Comparison of ENCODE assay signal across 10 cellular contexts in the genomic region with DNA sequence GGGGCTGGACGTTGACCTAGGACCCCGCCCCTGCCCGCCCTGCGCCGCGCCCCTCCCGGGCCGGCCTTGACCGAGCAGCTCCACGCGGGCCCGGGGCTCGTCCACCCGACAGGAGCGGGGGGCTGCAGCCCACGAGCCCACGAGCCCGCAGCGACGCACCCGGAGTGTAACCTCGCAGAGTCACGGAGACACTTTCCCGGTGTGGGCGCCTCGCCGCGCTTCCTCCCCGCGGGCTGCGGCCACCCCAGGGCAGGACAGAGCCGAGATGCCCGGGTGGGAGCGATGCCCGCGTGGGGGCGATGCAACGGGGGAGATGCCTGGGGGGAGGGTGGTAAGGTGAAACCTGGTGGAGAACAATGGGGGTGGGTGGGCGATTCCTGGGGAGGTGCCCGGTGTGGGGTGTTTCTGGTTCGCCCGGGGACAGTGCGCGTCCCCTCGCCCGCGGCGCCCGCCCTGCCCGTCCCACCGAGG. TPM values are rescaled to one million over a fixed set of nuclear protein-coding genes. Genes with fewer than 3 reads are reported as not detected.
DNase-seq lines count a peak whose midpoint lies in the region; ATAC-seq and TF ChIP-seq lines count a peak whose summit lies in the region.
"Had no signal": no experiment of that assay in that cellular context is flagged by ENCODE, and none has a peak within 500 bp of the region (broad histone marks: within the 10 kb centered on the region; RNA-seq: fewer than 3 reads in every experiment).

No MANE protein-coding gene starts in this region.

- TF ChIP-seq POLR2A in gastrocnemius medialis (IDR thresholded peaks at IDR 0.05) (no peak), erythroblast (IDR thresholded peaks at IDR 0.05; ENCODE audit: low read length) (no peak)

- H3K4me3 Mint-ChIP-seq in Caco-2 (ENCODE audit: unreplicated experiment), result peak overlapping the region; percentile 59

- H3K9me3 ChIP-seq in Caco-2, result no peaks in the 10 kb centered on the region
- no peaks in the 10 kb centered on the region for H3K9me3 ChIP-seq in PC-3 (ENCODE audit: low read length)
- H3K9me3 ChIP-seq in right cardiac atrium (ENCODE audit: control insufficient read depth, low read length), result no peaks in the 10 kb centered on the region
- no peaks in the 10 kb centered on the region for H3K9me3 ChIP-seq in gastrocnemius medialis

- H3F3A ChIP-seq in PC-3 (ENCODE audit: low read length, unreplicated experiment), result no peaks in the 10 kb centered on the region

- WGBS in right cardiac atrium, result 2% methylated on average over 51 of the region's 51 CpGs

- H3K27me3 Mint-ChIP-seq in Caco-2 (ENCODE audit: insufficient read depth, unreplicated experiment), result no peaks in the 10 kb centered on the region

- TF ChIP-seq CTCF in Caco-2 (IDR thresholded peaks at IDR 0.05; ENCODE audit: insufficient read depth in 1 of 2, low read depth in 1 of 2, low read length in 1 of 2, severe bottlenecking in 1 of 2, unreplicated experiment in 1 of 2), result no peak
- TF ChIP-seq CTCF in PC-3 (conservative IDR thresholded peaks at IDR 0.05; ENCODE audit: low read depth, low read length), result no peak
- TF ChIP-seq CTCF in gastrocnemius medialis (IDR thresholded peaks at IDR 0.05 in 4 of 5, conservative IDR thresholded peaks at IDR 0.05 in 1 of 5), result no peak

- H3K4me1 ChIP-seq in Caco-2, result peaks cover 14% of the 10 kb centered on the region
- no peaks in the 10 kb centered on the region for H3K4me1 ChIP-seq in PC-3 (ENCODE audit: insufficient read depth, low read length)
- H3K4me1 ChIP-seq in right cardiac atrium (ENCODE audit: control insufficient read depth, insufficient read depth, low read length), result no peaks in the 10 kb centered on the region
- H3K4me1 ChIP-seq in gastrocnemius medialis, result peaks cover 13 to 23% of the 10 kb centered on the region in 2 donors

- H3K9ac ChIP-seq in PC-3 (ENCODE audit: low read length), result no peak overlapping the region

- H3K27me3 ChIP-seq in Caco-2 (replicated peaks; ENCODE audit: control insufficient read depth, insufficient read depth, low read length) (no peaks in the 10 kb centered on the region; the same call in 1 of the 2 replicates), PC-3 (ENCODE audit: low read length) (peaks cover 14% of the 10 kb centered on the region), right cardiac atrium (ENCODE audit: control insufficient read depth, insufficient read depth) (no peaks in the 10 kb centered on the region), gastrocnemius medialis (peaks cover 34 to 42% (median 36%) of the 10 kb centered on the region in 3 donors)

- H3K4me1 Mint-ChIP-seq in Caco-2 (ENCODE audit: low read depth, unreplicated experiment), result peaks cover 7% of the 10 kb centered on the region

- H3K4me3 ChIP-seq in Caco-2 (ENCODE audit: low read depth, low read length) (peak overlapping the region; percentile 51), PC-3 (ENCODE audit: low read length) (no peak overlapping the region), right cardiac atrium (ENCODE audit: low read length) (peak overlapping the region; percentile 65), gastrocnemius medialis (peak overlapping the region; percentile 36 to 55 (median 46))

- POLR2A ChIA-PET in Caco-2 (lab: Charles Lee), result no interaction called here
- POLR2A ChIA-PET in PC-3 (lab: Charles Lee; ENCODE audit: unreplicated experiment), result no interaction called here

- BruUV-seq in Caco-2 (replicated peaks; lab: Mats Ljungman, UMichigan), result no TSS peak
- BruUV-seq in PC-3 (replicated peaks; lab: Mats Ljungman, UMichigan), result no TSS peak

- no peaks in the 10 kb centered on the region for H3K9me3 Mint-ChIP-seq in Caco-2 (ENCODE audit: unreplicated experiment)
- H3K9me3 Mint-ChIP-seq: activated B cell treated with CpG ODN at 0.5 μM for 24 hours had no signal

- 0 out of 2 replicates have a peak overlapping the region, but pooled peaks have one; percentile 37 for H3K4me2 ChIP-seq in PC-3 (ENCODE audit: low read length)

- intact Hi-C loops in Caco-2 (cut with micrococcal nuclease; ENCODE audit: unreplicated experiment) (no loop called here), PC-3 (cut with micrococcal nuclease) (no loop called here), right cardiac atrium (cut with DNase I) (no loop called here), gastrocnemius medialis (cut with DNase I; ENCODE audit: low total_unique reads) (no loop called here)

- DNase-seq in Caco-2, result no peak
- no peak for DNase-seq in PC-3
- no peak for DNase-seq in right cardiac atrium
- DNase-seq in gastrocnemius medialis, result no peak
- no peak for DNase-seq in NCI-H748 treated with DMSO at 0.1 percent for 48 hours (lab: John Stamatoyannopoulos, UW)
- DNase-seq in DMS153 treated with DMSO at 0.1 percent for 48 hours (lab: John Stamatoyannopoulos, UW; ENCODE audit: unreplicated experiment), result no peak
- DNase-seq in erythroblast (lab: John Stamatoyannopoulos, UW), result no peak
- DNase-seq in DMS114 treated with DMSO at 0.1 percent for 48 hours (lab: John Stamatoyannopoulos, UW; ENCODE audit: unreplicated experiment), result no peak
- DNase-seq: activated B cell treated with CpG ODN at 0.5 μM for 24 hours, NCI-H526 treated with DMSO at 0.1 percent for 48 hours had no signal

- H2AFZ ChIP-seq in PC-3 (ENCODE audit: low read length), result no peak overlapping the region

- H4K20me1 ChIP-seq in PC-3 (ENCODE audit: low read length), result no peaks in the 10 kb centered on the region

- no peak overlapping the region for H3K27ac Mint-ChIP-seq in Caco-2 (ENCODE audit: unreplicated experiment)
- H3K27ac Mint-ChIP-seq: activated B cell treated with CpG ODN at 0.5 μM for 24 hours had no signal

- CTCF ChIA-PET in Caco-2 (lab: Charles Lee) (no interaction called here), PC-3 (lab: Charles Lee) (no interaction called here)

- no peaks in the 10 kb centered on the region for H3K36me3 Mint-ChIP-seq in Caco-2 (ENCODE audit: insufficient read depth, unreplicated experiment)

- no peaks in the 10 kb centered on the region for H3K9me2 ChIP-seq in PC-3 (replicated peaks; ENCODE audit: low read length)

- in situ Hi-C loops in gastrocnemius medialis (cut with MboI; ENCODE audit: low sequenced_read_pairs in 4 of 4), result no loop called here

- H3K79me2 ChIP-seq in PC-3 (ENCODE audit: low read length), result no peaks in the 10 kb centered on the region

- no peaks in the 10 kb centered on the region for H3K36me3 ChIP-seq in Caco-2 (ENCODE audit: control insufficient read depth, insufficient read depth, low read length)
- no peaks in the 10 kb centered on the region for H3K36me3 ChIP-seq in PC-3 (ENCODE audit: low read depth, low read length)
- no peaks in the 10 kb centered on the region for H3K36me3 ChIP-seq in gastrocnemius medialis

- H3K27ac ChIP-seq in PC-3 (ENCODE audit: low read length) (no peak overlapping the region), right cardiac atrium (ENCODE audit: low read length) (no peak overlapping the region), gastrocnemius medialis (no peak overlapping the region)

- ATAC-seq in PC-3 (no peak), right cardiac atrium (no peak), gastrocnemius medialis (no peak)

RNA-seq across cellular contexts. Expression of gene ZBED4, which starts 4.9 kb away (rescaled TPM):
- total RNA-seq in Caco-2 (2022), result 17.3 TPM in 2 replicates
- total RNA-seq in PC-3 (2014; rRNA removed), result 11.5 and 14.3 TPM in 2 replicates
- 1 to 10 TPM; 3.4 to 5.3 (median 4.1) TPM for total RNA-seq in right cardiac atrium
- 2.3 TPM for polyA plus RNA-seq in right cardiac atrium
- 1 to 10 TPM; 6.7 to 8.4 (median 7.5) TPM for total RNA-seq in gastrocnemius medialis

RNA-seq across cellular contexts. Expression of gene BRD1, which starts 21.1 kb away (rescaled TPM):
- 46.9 and 48.3 TPM in 2 replicates for total RNA-seq in Caco-2 (2022)
- total RNA-seq in PC-3 (2014; rRNA removed), result 19.1 and 23.0 TPM in 2 replicates
- 10 to 100 TPM; 17.7 to 19.4 (median 18.3) TPM for total RNA-seq in right cardiac atrium
- polyA plus RNA-seq in right cardiac atrium, result 16.3 TPM
- total RNA-seq in gastrocnemius medialis, result 10 to 100 TPM; 15.6 to 25.2 (median 18.1) TPM
